In the genomic region with DNA sequence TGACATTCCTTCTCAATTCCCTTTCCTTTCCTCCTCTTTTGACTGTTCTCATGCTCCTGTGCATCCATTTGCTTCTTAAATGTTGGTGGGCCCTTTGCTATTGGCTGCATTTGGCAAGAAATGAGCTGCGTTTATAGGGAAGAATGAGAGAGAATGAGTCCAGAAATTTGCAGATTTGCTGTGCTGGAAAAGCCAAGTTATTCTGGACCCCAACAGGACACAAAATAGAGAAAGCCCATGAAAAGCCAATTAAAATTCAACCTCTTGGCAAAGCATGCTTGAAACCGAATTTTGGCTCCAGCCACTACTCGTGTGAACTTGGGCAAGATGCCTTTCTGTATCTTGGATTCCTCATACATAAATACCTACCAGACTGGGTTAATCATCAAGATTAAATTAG, we compare ENCODE assay signal across 8 cellular contexts. TPM values are rescaled to one million over a fixed set of nuclear protein-coding genes. Genes with fewer than 3 reads are reported as not detected.
DNase-seq lines count a peak whose midpoint lies in the region; ATAC-seq, FAIRE-seq and TF ChIP-seq lines count a peak whose summit lies in the region.

No MANE protein-coding gene starts in this region.

- no peaks in the 10 kb centered on the region for H3K9me1 ChIP-seq in keratinocyte (ENCODE audit: control insufficient read depth, extremely low read depth, insufficient read depth, low read length)

- H3K4me3 ChIP-seq in A549 (peak overlapping the region; percentile 92), HCT116 (replicated peaks in 1 of 2; ENCODE audit: low read depth in 1 of 2, low read length in 2 of 2) (peak overlapping the region; percentile 78 to 95), keratinocyte (ENCODE audit: control insufficient read depth in 2 of 3, extremely low read depth in 1 of 3, insufficient read depth in 2 of 3, low read depth in 1 of 3, low read length in 3 of 3) (peak overlapping the region in 2 of 3 experiments; percentile 54 to 67)

- peaks cover 11% of the 10 kb centered on the region for H3K27me3 Mint-ChIP-seq in activated naive CD8-positive, alpha-beta T cell

- no peaks in the 10 kb centered on the region for H4K20me1 ChIP-seq in HCT116 (ENCODE audit: insufficient read depth)
- H4K20me1 ChIP-seq in keratinocyte (ENCODE audit: control insufficient read depth, extremely low read depth, insufficient read depth, low read length), result no peaks in the 10 kb centered on the region

- TF ChIP-seq POLR2A in A549 (IDR thresholded peaks at IDR 0.05; ENCODE audit: low read length) (no peak), HCT116 (IDR thresholded peaks at IDR 0.05; ENCODE audit: borderline replicate concordance, extremely low read depth, insufficient read depth, insufficient read length) (no peak)

- no peak for TF ChIP-seq EP300 in A549 (IDR thresholded peaks at IDR 0.05)

- no peaks in the 10 kb centered on the region for H3K9me2 ChIP-seq in HCT116 (ENCODE audit: insufficient read depth)

- WGBS in A549 (ENCODE audit: missing lambda C conversion rate), result 85% methylated on average over 3 of the region's 3 CpGs

- peaks cover 39% of the 10 kb centered on the region for H3K4me1 Mint-ChIP-seq in activated naive CD8-positive, alpha-beta T cell (ENCODE audit: low read depth)

- H3K36me3 Mint-ChIP-seq in activated naive CD8-positive, alpha-beta T cell, result peaks cover 11% of the 10 kb centered on the region

- POLR2A ChIA-PET in A549 (lab: Yijun Ruan, JAX), result interaction anchor here (1.6 to 1.7 kb wide), 2 partner anchors 8 to 201 kb away, joined by 4 to 11 read pairs; no protein-coding TSS in a partner anchor
- POLR2A ChIA-PET in HCT116 (lab: Charles Lee), result no interaction called here

- ATAC-seq in A549 (no peak), HCT116 (no peak), GM21786 (IDR thresholded peaks at IDR 0.05; ENCODE audit: unreplicated experiment) (no peak)

- intact Hi-C loops in HCT116 (cut with micrococcal nuclease), result no loop called here

- H3K27ac ChIP-seq in A549 (peak overlapping the region; percentile 94 to 97; a peak in 5 of 6 replicates), HCT116 (ENCODE audit: low read depth, low read length) (peak overlapping the region; percentile 94; the same call in 1 of the 2 replicates), keratinocyte (ENCODE audit: control insufficient read depth, insufficient read depth, low read length) (no peak overlapping the region)

- H3K9ac ChIP-seq in HCT116 (ENCODE audit: low read length), result peak overlapping the region; percentile 92
- no peak overlapping the region for H3K9ac ChIP-seq in keratinocyte (ENCODE audit: control insufficient read depth, extremely low read depth, insufficient read depth, low read length)

- H3K27me3 ChIP-seq in HCT116 (ENCODE audit: insufficient read depth, low read length) (no peaks in the 10 kb centered on the region), keratinocyte (ENCODE audit: control insufficient read depth, extremely low read depth, insufficient read depth, low read length) (no peaks in the 10 kb centered on the region)

- H3K4me1 ChIP-seq in A549 (peaks cover 15% of the 10 kb centered on the region), HCT116 (ENCODE audit: control insufficient read depth in 1 of 2, insufficient read depth in 2 of 2, low read length in 2 of 2) (peaks cover 9 to 22% of the 10 kb centered on the region in 2 experiments; a peak in 2 of 4 replicates), keratinocyte (ENCODE audit: control insufficient read depth, extremely low read depth, insufficient read depth, low read length) (peaks cover 13% of the 10 kb centered on the region)

- dilution Hi-C loops in keratinocyte (cut with MboI; ENCODE audit: extremely low pct_ligation_motif_present, low sequenced_read_pairs), result no loop called here

- CTCF ChIA-PET in A549 (lab: Yijun Ruan, JAX) (no interaction called here), HCT116 (lab: Charles Lee) (no interaction called here)

- H3K36me3 ChIP-seq in HCT116 (ENCODE audit: control insufficient read depth in 1 of 2, insufficient read depth in 2 of 2, low read length in 2 of 2) (peaks cover 0 to 6% of the 10 kb centered on the region in 2 experiments; a peak in 2 of 4 replicates), keratinocyte (ENCODE audit: control insufficient read depth in 2 of 2, extremely low read depth in 1 of 2, insufficient read depth in 2 of 2, low read length in 2 of 2) (peaks cover 3 to 6% of the 10 kb centered on the region in 2 experiments)

- FAIRE-seq in A549 (lab: Jason Lieb, UNC), result no peak
- no peak for FAIRE-seq in keratinocyte (lab: Jason Lieb, UNC)

- DNase-seq in A549 (ENCODE audit: low read depth in 1 of 2, low spot score in 1 of 2), result no peak
- no peak for DNase-seq in HCT116 (ENCODE audit: low read depth, low spot score)
- no peak for DNase-seq in keratinocyte (ENCODE audit: low read depth, low spot score)
- no peak for DNase-seq in DMS79 treated with DMSO at 0.1 percent for 48 hours (lab: John Stamatoyannopoulos, UW)
- DNase-seq in NCI-H446 treated with DMSO at 0.1 percent for 48 hours (lab: John Stamatoyannopoulos, UW), result no peak
- no peak for DNase-seq in GOT3 (lab: John Stamatoyannopoulos, UW)

- H3K9me3 ChIP-seq in A549, result no peaks in the 10 kb centered on the region
- H3K9me3 ChIP-seq in HCT116 (ENCODE audit: control insufficient read depth in 1 of 2, insufficient read depth in 1 of 2, low read depth in 1 of 2, low read length in 2 of 2), result no peaks in the 10 kb centered on the region
- H3K9me3 ChIP-seq in keratinocyte (ENCODE audit: control insufficient read depth, low read depth, low read length), result no peaks in the 10 kb centered on the region

- H3K27ac Mint-ChIP-seq in activated naive CD8-positive, alpha-beta T cell, result peak overlapping the region; percentile 93

- RAD21 ChIA-PET in HCT116 (lab: Charles Lee; ENCODE audit: low non-redundant PET in 1 of 2, low total read pairs in 2 of 2, uncharacterized antibody in 2 of 2, unreplicated experiment in 2 of 2), result no interaction called here

- no peak overlapping the region for H2AFZ ChIP-seq in HCT116 (ENCODE audit: low read depth, low read length, poor library complexity, severe bottlenecking)
- H2AFZ ChIP-seq in keratinocyte (ENCODE audit: control insufficient read depth, low read length), result no peak overlapping the region

- H3K9me3 Mint-ChIP-seq in activated naive CD8-positive, alpha-beta T cell (ENCODE audit: low read depth), result peaks cover 3% of the 10 kb centered on the region

- TF ChIP-seq CTCF in A549 (IDR thresholded peaks at IDR 0.05) (no peak), HCT116 (IDR thresholded peaks at IDR 0.05 in 2 of 3, conservative IDR thresholded peaks at IDR 0.05 in 1 of 3; ENCODE audit: borderline replicate concordance in 1 of 3, insufficient read depth in 1 of 3, low read depth in 2 of 3, low read length in 2 of 3) (no peak), keratinocyte (optimal IDR thresholded peaks at IDR 0.05 in 1 of 3, IDR thresholded peaks at IDR 0.05 in 1 of 3, conservative IDR thresholded peaks at IDR 0.05 in 1 of 3; ENCODE audit: extremely low read depth in 1 of 3, insufficient read depth in 2 of 3, low read length in 3 of 3) (no peak)

- BruUV-seq in HCT116 (replicated peaks; lab: Mats Ljungman, UMichigan), result TSS peak; percentile 91

- peak overlapping the region; percentile 93 for H3K4me2 ChIP-seq in A549
- peak overlapping the region; percentile 83 for H3K4me2 ChIP-seq in HCT116 (ENCODE audit: low read length)
- H3K4me2 ChIP-seq in keratinocyte (ENCODE audit: control insufficient read depth, extremely low read depth, insufficient read depth, low read depth, low read length), result peak overlapping the region; percentile 91

- H3K4me3 Mint-ChIP-seq in activated naive CD8-positive, alpha-beta T cell, result peak overlapping the region; percentile 97

- peaks cover 34% of the 10 kb centered on the region for H3K79me2 ChIP-seq in HCT116 (ENCODE audit: insufficient read depth, low read length)
- peaks cover 13% of the 10 kb centered on the region for H3K79me2 ChIP-seq in keratinocyte (ENCODE audit: control insufficient read depth, insufficient read depth, low read length)

- no peak for TF ChIP-seq RAD21 in A549 (conservative IDR thresholded peaks at IDR 0.05 in 1 of 2, IDR thresholded peaks at IDR 0.05 in 1 of 2)
- TF ChIP-seq RAD21 in HCT116 (IDR thresholded peaks at IDR 0.05; ENCODE audit: low read depth), result no peak

TF ChIP-seq in A549, 52 proteins besides CTCF, POLR2A, EP300 and RAD21 (continues in another document):
- no peak for TF ChIP-seq NFE2L2 (conservative IDR thresholded peaks at IDR 0.05; ENCODE audit: low read length)

RNA-seq across cellular contexts. Expression of a gene that starts 1.3 kb away (rescaled TPM):
- polyA plus RNA-seq in A549 (2011; rRNA removed), result 19.0 and 19.3 TPM in 2 replicates
- 29.2 and 38.4 TPM in 2 replicates for polyA plus RNA-seq in A549 (2012; cell fraction: cytosol; rRNA removed)
- 55.2 and 59.9 TPM in 2 replicates for polyA plus RNA-seq in A549 (2012; cell fraction: nucleus; rRNA removed)
- polyA plus RNA-seq in A549 (2017; fragmentation: RNase III; extraction: RNeasy Plus Mini Kit Qiagen cat#74134 plus additional on column Dnase treatment), result 25.5 to 28.3 TPM (median 28.1 TPM) in 3 replicates
- polyA minus RNA-seq in A549 (2011; rRNA and poly(A)+ RNA removed), result 21.5 and 32.3 TPM in 2 replicates
- 28.7 TPM for total RNA-seq in HCT116 (2021; ENCODE audit: unreplicated experiment)
- polyA plus RNA-seq in HCT116 (2012), result 11.1 and 13.4 TPM in 2 replicates
- polyA plus RNA-seq in keratinocyte, result 11.4 to 11.9 TPM (median 11.8 TPM) in 3 replicates
- polyA plus RNA-seq in keratinocyte (2011; ENCODE audit: low read depth), result 3.2 TPM
- 10.3 and 12.1 TPM in 2 replicates for polyA plus RNA-seq in keratinocyte (2011; cell fraction: cytosol; rRNA removed)
- 14.2 and 15.5 TPM in 2 replicates for polyA plus RNA-seq in keratinocyte (2011; cell fraction: nucleus; rRNA removed)
- 5.4 and 13.8 TPM in 2 replicates for polyA plus RNA-seq in keratinocyte (2012; ENCODE audit: low replicate concordance)
- 11.0 to 21.0 TPM (median 15.0 TPM) in 3 replicates for polyA minus RNA-seq in keratinocyte
- polyA minus RNA-seq in keratinocyte (2011; cell fraction: cytosol; rRNA and poly(A)+ RNA removed), result 18.4 TPM
- polyA minus RNA-seq in keratinocyte (2011; cell fraction: nucleus; rRNA and poly(A)+ RNA removed), result 8.4 and 13.3 TPM in 2 replicates

RNA-seq across cellular contexts. Expression of a gene that starts 40.6 kb away (rescaled TPM):
- polyA plus RNA-seq in A549 (2011; rRNA removed) (0.04 and 0.07 TPM in 2 replicates), A549 (2017; fragmentation: RNase III; extraction: RNeasy Plus Mini Kit Qiagen cat#74134 plus additional on column Dnase treatment) (0.15 to 0.22 TPM (median 0.17 TPM) in 3 replicates), keratinocyte (0.14 to 0.19 TPM (median 0.16 TPM) in 3 replicates)
- polyA plus RNA-seq in A549 (2012; cell fraction: cytosol; rRNA removed), result 0.12 and 0.16 TPM in 2 replicates
- polyA plus RNA-seq in A549 (2012; cell fraction: nucleus; rRNA removed), result 0.80 and 1.0 TPM in 2 replicates
- polyA minus RNA-seq in A549 (2011; rRNA and poly(A)+ RNA removed), result not detected in 2 replicates
- total RNA-seq in HCT116 (2021; ENCODE audit: unreplicated experiment), result 0.22 TPM
- polyA plus RNA-seq in HCT116 (2012), result 0.05 and 0.09 TPM in 2 replicates
- polyA plus RNA-seq in keratinocyte (2011; ENCODE audit: low read depth), result not detected
- polyA plus RNA-seq in keratinocyte (2011; cell fraction: cytosol; rRNA removed), result 0.04 and 0.16 TPM in 2 replicates
- 0.09 and 0.19 TPM in 2 replicates for polyA plus RNA-seq in keratinocyte (2011; cell fraction: nucleus; rRNA removed)
- polyA plus RNA-seq in keratinocyte (2012; ENCODE audit: low replicate concordance), result 0.03 and 0.28 TPM in 2 replicates
- polyA minus RNA-seq in keratinocyte, result 0.13 to 0.20 TPM (median 0.20 TPM) in 3 replicates
- polyA minus RNA-seq in keratinocyte (2011; cell fraction: cytosol; rRNA and poly(A)+ RNA removed), result 0.58 TPM
- 0.21 TPM in 1 of 2 replicates, not detected in the other for polyA minus RNA-seq in keratinocyte (2011; cell fraction: nucleus; rRNA and poly(A)+ RNA removed)
